Comparison of ENCODE assay signal across 8 cellular contexts in the genomic region with DNA sequence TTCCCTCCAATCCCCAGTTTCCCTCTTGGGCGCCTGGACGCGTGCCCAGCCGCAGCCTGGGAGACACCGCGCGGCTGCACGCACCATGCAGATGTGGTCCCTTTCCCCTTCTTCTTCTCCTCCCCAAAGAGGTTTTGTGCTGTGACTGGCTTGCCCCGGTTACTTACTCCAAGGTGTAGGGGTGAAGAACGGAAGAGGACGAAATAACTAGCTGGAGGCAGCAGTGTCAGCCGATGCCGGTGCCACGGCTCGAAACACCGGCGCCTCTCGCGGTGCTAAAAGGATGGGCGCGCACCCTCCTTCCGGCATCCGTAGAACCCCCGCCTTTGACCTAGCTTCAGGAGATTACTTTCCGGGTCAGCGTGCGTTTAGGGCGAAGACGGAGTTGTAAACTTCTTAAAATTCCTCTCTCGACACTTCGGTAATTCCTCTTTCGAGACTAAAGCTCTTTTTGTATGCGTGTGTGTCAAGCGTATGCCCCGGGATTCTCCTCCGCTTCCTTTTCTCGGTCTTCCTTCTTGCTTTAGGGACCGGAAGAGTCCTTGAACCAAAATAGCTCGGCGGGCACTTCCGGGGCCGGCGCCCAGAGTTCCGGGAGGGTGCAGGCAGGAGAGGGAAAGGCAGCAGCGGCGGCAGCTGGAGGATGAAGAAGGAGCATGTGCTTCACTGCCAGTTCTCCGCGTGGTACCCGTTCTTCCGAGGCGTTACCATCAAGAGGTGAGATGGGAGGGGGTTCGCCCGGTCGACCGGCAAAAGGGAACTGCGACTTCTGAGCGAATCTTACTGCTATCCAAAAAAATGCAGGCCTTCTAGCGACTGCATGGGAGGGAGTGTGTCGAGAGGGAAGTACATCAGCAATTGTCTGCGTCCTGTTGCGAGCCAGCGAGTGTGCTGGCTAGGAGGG. TPM values are rescaled to one million over a fixed set of nuclear protein-coding genes. Genes with fewer than 3 reads are reported as not detected.
A peak's percentile ranks its signal among the peaks of the same experiment; 100 is the strongest.
DNase-seq lines count a peak whose midpoint lies in the region; ATAC-seq and TF ChIP-seq lines count a peak whose summit lies in the region.

A gene with protein sequence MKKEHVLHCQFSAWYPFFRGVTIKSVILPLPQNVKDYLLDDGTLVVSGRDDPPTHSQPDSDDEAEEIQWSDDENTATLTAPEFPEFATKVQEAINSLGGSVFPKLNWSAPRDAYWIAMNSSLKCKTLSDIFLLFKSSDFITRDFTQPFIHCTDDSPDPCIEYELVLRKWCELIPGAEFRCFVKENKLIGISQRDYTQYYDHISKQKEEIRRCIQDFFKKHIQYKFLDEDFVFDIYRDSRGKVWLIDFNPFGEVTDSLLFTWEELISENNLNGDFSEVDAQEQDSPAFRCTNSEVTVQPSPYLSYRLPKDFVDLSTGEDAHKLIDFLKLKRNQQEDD (plus strand): TSS at position 586 of the 904 bp plus-strand sequence. CDS start 58 bp downstream, at position 644.
A gene (minus strand): TSS at position 289 of the 904 bp plus-strand sequence. CDS start 9,600 bp downstream, outside the sequence.

- peaks cover 4% of the 10 kb centered on the region for H3K4me1 ChIP-seq in Panc1 (ENCODE audit: control insufficient read depth, insufficient read depth, low read length)
- peaks cover 14% of the 10 kb centered on the region for H3K4me1 ChIP-seq in muscle layer of colon (ENCODE audit: insufficient read depth, low read length)

- H3K9ac ChIP-seq in muscle layer of colon (ENCODE audit: low read length), result peak within 1 kb of the TSS; percentile 96

- H3K36me3 ChIP-seq in Panc1 (ENCODE audit: control insufficient read depth, insufficient read depth, low read length) (peaks cover 20% of the 10 kb centered on the region), muscle layer of colon (ENCODE audit: insufficient read depth, low read length) (peaks cover 13% of the 10 kb centered on the region)

- ATAC-seq in GM21723 (IDR thresholded peaks at IDR 0.05; ENCODE audit: unreplicated experiment), result peak; percentile 88
- ATAC-seq in Panc1, result peak; percentile 98
- peak; percentile 96 for ATAC-seq in activated T-cell treated with anti-CD3 and anti-CD28 coated beads, Interleukin-2, amount 50 U/mL, for 4 hours
- ATAC-seq in esophagus mucosa, result peak; percentile 94

- no peaks in the 10 kb centered on the region for H3K9me3 Mint-ChIP-seq in activated T-cell treated with anti-CD3 and anti-CD28 coated beads, Interleukin-2, amount 50 U/mL, for 4 hours

- peaks cover 53% of the 10 kb centered on the region for H3K4me1 Mint-ChIP-seq in activated T-cell treated with anti-CD3 and anti-CD28 coated beads, Interleukin-2, amount 50 U/mL, for 4 hours (ENCODE audit: low read depth)

- TF ChIP-seq CTCF in Panc1 (IDR thresholded peaks at IDR 0.05), result no peak

- H3K27me3 Mint-ChIP-seq in activated T-cell treated with anti-CD3 and anti-CD28 coated beads, Interleukin-2, amount 50 U/mL, for 4 hours (ENCODE audit: low read depth), result no peaks in the 10 kb centered on the region

- DNase-seq in DMS79 (lab: John Stamatoyannopoulos, UW) (peak; percentile 66), KBM-7 (peak; percentile 96), Panc1 (ENCODE audit: low read depth, low spot score) (peak; percentile 80)
- peak; percentile 68 for DNase-seq in activated T-cell treated with anti-CD3 and anti-CD28 coated beads, Interleukin-2, amount 50 U/mL, for 4 hours
- DNase-seq in stimulated activated CD8-positive, alpha-beta memory T cell treated with anti-CD3 and anti-CD28 coated beads, Interleukin-7, amount 100 ng/mL, for 1 hour (ENCODE audit: low read depth in 2 of 2), result peak; percentile 58 to 63

- in situ Hi-C loops in KBM-7 (cut with MboI; ENCODE audit: low pct_unique_long_range_greater_than_20kb, low sequenced_read_pairs), result no loop called here
- in situ Hi-C loops in Panc1 (cut with HindIII; ENCODE audit: low pct_unique_long_range_greater_than_20kb, low sequenced_read_pairs), result no loop called here

- H3K36me3 Mint-ChIP-seq in activated T-cell treated with anti-CD3 and anti-CD28 coated beads, Interleukin-2, amount 50 U/mL, for 4 hours (ENCODE audit: insufficient read depth), result peaks cover 27% of the 10 kb centered on the region

- intact Hi-C loops in Panc1 (cut with micrococcal nuclease; ENCODE audit: unreplicated experiment), result no loop called here

- H3K27me3 ChIP-seq in Panc1 (ENCODE audit: control insufficient read depth, insufficient read depth, low read length) (no peaks in the 10 kb centered on the region), muscle layer of colon (ENCODE audit: control insufficient read depth in 1 of 2, insufficient read depth in 2 of 2, low read length in 2 of 2) (no peaks in the 10 kb centered on the region)

- no TSS peak for BruUV-seq in Panc1 (replicated peaks; lab: Mats Ljungman, UMichigan)

- H3K27ac ChIP-seq in Panc1 (ENCODE audit: low read length) (peak within 1 kb of the TSS; percentile 95), muscle layer of colon (ENCODE audit: low read depth, low read length) (peak within 1 kb of the TSS; percentile 93)

- H3K4me3 Mint-ChIP-seq in activated T-cell treated with anti-CD3 and anti-CD28 coated beads, Interleukin-2, amount 50 U/mL, for 4 hours, result peak within 1 kb of the TSS; percentile 97

- CTCF ChIA-PET in Panc1 (lab: Charles Lee), result no interaction called here

- POLR2A ChIA-PET in Panc1 (lab: Charles Lee), result no interaction called here

- no peaks in the 10 kb centered on the region for H3K9me3 ChIP-seq in Panc1 (ENCODE audit: control insufficient read depth, insufficient read depth, low read depth, low read length)
- no peaks in the 10 kb centered on the region for H3K9me3 ChIP-seq in muscle layer of colon (ENCODE audit: low read length)

- peak within 1 kb of the TSS; percentile 89 to 96 for H3K4me3 ChIP-seq in Panc1 (ENCODE audit: low read depth in 2 of 2, low read length in 2 of 2)
- H3K4me3 ChIP-seq in muscle layer of colon (ENCODE audit: low read depth in 1 of 2, low read length in 2 of 2), result peak within 1 kb of the TSS; percentile 92 to 99

RNA-seq across cellular contexts. Expression of the first gene that starts in this region (rescaled TPM):
- total RNA-seq in Panc1 (2021; ENCODE audit: unreplicated experiment) (66.3 TPM), esophagus mucosa (65.0 TPM)
- 115 TPM for polyA plus RNA-seq in Panc1 (2012; ENCODE audit: insufficient read length)
- 100 to 1,000 TPM; 155 to 187 (median 158) TPM for total RNA-seq in activated T-cell treated with anti-CD3 and anti-CD28 coated beads, Interleukin-2, amount 50 U/mL, for 4 hours

RNA-seq across cellular contexts. Expression of the second gene that starts in this region (rescaled TPM):
- total RNA-seq in Panc1 (2021; ENCODE audit: unreplicated experiment) (54.0 TPM), esophagus mucosa (40.8 TPM)
- 54.4 TPM for polyA plus RNA-seq in Panc1 (2012; ENCODE audit: insufficient read length)
- 100 to 1,000 TPM; 104 to 109 (median 105) TPM for total RNA-seq in activated T-cell treated with anti-CD3 and anti-CD28 coated beads, Interleukin-2, amount 50 U/mL, for 4 hours

Comparison
In these comparisons a context has a peak if more than half of its experiments do, and no peak if none do; other contexts are left out.
1. Peak in every context shown above with its lines: DNase-seq, ATAC-seq, H3K4me3 ChIP-seq and H3K27ac ChIP-seq.